ENCODE assay signal across 1 cellular context in the genomic region with DNA sequence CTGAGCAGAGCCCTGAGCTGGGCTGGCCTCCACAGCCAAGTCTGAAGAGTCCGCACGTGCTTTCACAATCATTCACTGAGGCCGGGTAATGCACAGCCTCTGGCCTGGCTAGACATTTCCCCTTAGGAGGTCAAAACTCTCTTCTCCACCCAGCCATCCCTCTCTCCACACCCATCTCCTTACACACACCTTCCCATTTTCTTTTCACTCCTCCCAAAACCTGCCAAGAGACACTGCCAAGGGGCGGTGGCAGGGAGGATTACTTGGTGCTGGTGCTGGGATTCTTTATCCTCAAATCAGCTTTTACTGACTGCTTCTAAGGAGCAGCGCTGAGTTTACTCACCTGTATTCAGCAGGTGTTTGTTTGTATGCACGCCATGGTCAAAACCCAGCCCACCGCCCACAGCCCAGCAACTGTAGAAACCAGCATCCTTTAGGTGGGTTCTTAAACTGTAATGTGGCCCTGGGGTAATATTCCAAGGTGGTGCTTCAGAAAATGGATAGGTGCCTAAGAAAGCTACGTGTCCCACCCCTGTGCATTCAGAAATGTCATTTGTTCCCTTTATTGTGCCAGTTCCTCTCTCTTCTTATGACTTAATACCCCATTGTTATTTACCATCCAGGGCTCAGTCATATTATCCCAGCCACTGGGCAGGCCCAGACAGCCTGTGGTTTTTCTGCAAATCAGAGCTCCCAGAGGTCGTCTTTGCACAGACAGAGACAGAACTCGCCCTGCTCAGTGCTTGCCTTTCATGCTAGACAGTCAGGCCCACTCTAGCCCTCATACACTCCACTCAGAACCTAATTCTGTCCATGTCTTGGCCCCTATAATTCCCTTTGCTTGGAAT.
TF ChIP-seq lines count a peak whose summit lies in the region.

No MANE protein-coding gene starts in this region.

TF ChIP-seq in H1, 55 proteins besides CTCF, POLR2A, EP300 and RAD21:
- TF ChIP-seq SAP30 (IDR thresholded peaks at IDR 0.05; ENCODE audit: insufficient read depth, insufficient replicate concordance, low read length) (no peak), TAF1 (IDR thresholded peaks at IDR 0.05; ENCODE audit: low read depth, low read length) (no peak), JUND (IDR thresholded peaks at IDR 0.05; ENCODE audit: low read length) (no peak), TCF12 (IDR thresholded peaks at IDR 0.05; ENCODE audit: low read depth, low read length) (no peak), RXRA (IDR thresholded peaks at IDR 0.05; ENCODE audit: insufficient read depth, low read depth, low read length) (no peak), SIN3A (conservative IDR thresholded peaks at IDR 0.05 in 1 of 2, IDR thresholded peaks at IDR 0.05 in 1 of 2; ENCODE audit: low read depth in 1 of 2, low read length in 2 of 2) (no peak), SIX5 (IDR thresholded peaks at IDR 0.05; ENCODE audit: low read depth, low read length) (no peak), NANOG (IDR thresholded peaks at IDR 0.05; ENCODE audit: insufficient read depth, low read depth, low read length, poor library complexity, severe bottlenecking) (no peak), RFX5 (IDR thresholded peaks at IDR 0.05; ENCODE audit: borderline replicate concordance, low read depth, low read length) (no peak), CREB1 (IDR thresholded peaks at IDR 0.05) (no peak)
- TF ChIP-seq, protein P1, sequence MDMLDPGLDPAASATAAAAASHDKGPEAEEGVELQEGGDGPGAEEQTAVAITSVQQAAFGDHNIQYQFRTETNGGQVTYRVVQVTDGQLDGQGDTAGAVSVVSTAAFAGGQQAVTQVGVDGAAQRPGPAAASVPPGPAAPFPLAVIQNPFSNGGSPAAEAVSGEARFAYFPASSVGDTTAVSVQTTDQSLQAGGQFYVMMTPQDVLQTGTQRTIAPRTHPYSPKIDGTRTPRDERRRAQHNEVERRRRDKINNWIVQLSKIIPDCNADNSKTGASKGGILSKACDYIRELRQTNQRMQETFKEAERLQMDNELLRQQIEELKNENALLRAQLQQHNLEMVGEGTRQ (IDR thresholded peaks at IDR 0.05; ENCODE audit: low read length): no peak
- TF ChIP-seq, protein P2, sequence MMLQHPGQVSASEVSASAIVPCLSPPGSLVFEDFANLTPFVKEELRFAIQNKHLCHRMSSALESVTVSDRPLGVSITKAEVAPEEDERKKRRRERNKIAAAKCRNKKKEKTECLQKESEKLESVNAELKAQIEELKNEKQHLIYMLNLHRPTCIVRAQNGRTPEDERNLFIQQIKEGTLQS (IDR thresholded peaks at IDR 0.05; ENCODE audit: insufficient read depth, low read depth, low read length): no peak
- TF ChIP-seq, protein P3, sequence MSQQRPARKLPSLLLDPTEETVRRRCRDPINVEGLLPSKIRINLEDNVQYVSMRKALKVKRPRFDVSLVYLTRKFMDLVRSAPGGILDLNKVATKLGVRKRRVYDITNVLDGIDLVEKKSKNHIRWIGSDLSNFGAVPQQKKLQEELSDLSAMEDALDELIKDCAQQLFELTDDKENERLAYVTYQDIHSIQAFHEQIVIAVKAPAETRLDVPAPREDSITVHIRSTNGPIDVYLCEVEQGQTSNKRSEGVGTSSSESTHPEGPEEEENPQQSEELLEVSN (IDR thresholded peaks at IDR 0.05): no peak
- TF ChIP-seq, protein P4, sequence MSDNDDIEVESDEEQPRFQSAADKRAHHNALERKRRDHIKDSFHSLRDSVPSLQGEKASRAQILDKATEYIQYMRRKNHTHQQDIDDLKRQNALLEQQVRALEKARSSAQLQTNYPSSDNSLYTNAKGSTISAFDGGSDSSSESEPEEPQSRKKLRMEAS (IDR thresholded peaks at IDR 0.05): no peak
TF ChIP-seq in H1: peak in this region for 0.
